Comparison of ENCODE assay signal across 11 cellular contexts in genomic region chr3:193982258-193982659, GRCh38.
DNase-seq lines count a peak whose midpoint lies in the region; ATAC-seq and TF ChIP-seq lines count a peak whose summit lies in the region.
"Had no signal": no experiment of that assay in that cellular context is flagged by ENCODE, and none has a peak within 500 bp of the region (broad histone marks: within the 10 kb centered on the region; RNA-seq: fewer than 3 reads in every experiment).

No MANE protein-coding gene starts in this region.

- 17 to 33% (median 22%) methylated on average over 5 to 11 of the region's 11 CpGs for WGBS in heart left ventricle, 4 donors
- WGBS in psoas muscle, 3 donors: 11 to 20% (median 13%) methylated on average over 11 of the region's 11 CpGs

- in situ Hi-C loops in astrocyte of the spinal cord (cut with HindIII; ENCODE audit: low sequenced_read_pairs): no loop called here

- DNase-seq in GM03348 (ENCODE audit: low spot score) (peak; percentile 83), astrocyte of the spinal cord (ENCODE audit: low read depth, low spot score) (peak; percentile 75), heart left ventricle (peak; percentile 82 to 89 (median 86)), psoas muscle (peak; percentile 83 to 92), NCI-H748 (lab: John Stamatoyannopoulos, UW; ENCODE audit: unreplicated experiment) (no peak), immature natural killer cell (no peak), GM10248 (ENCODE audit: extremely low spot score) (no peak)
- DNase-seq in activated CD4-positive, alpha-beta memory T cell treated with anti-CD3 and anti-CD28 coated beads, Interleukin-2, amount 10 ng/mL, durations not matched to agents 7 days and 5 days: no peak
- DNase-seq: CD4-positive, alpha-beta T cell; NCI-H526 treated with DMSO at 0.1 percent for 48 hours had no signal

- H3K4me1 ChIP-seq in heart left ventricle (peaks cover 0 to 58% (median 32%) of the 10 kb centered on the region in 12 donors), psoas muscle (peaks cover 19% of the 10 kb centered on the region)

- H3K9me3 Mint-ChIP-seq in activated CD4-positive, alpha-beta memory T cell treated with anti-CD3 and anti-CD28 coated beads, Interleukin-2, amount 10 ng/mL, durations not matched to agents 7 days and 5 days: no peaks in the 10 kb centered on the region
- H3K9me3 Mint-ChIP-seq in immature natural killer cell: no peaks in the 10 kb centered on the region
- H3K9me3 Mint-ChIP-seq: CD4-positive, alpha-beta T cell had no signal

- CTCF ChIA-PET in activated CD4-positive, alpha-beta memory T cell treated with anti-CD3 and anti-CD28 coated beads, Interleukin-2, amount 10 ng/mL, durations not matched to agents 7 days and 5 days (lab: Charles Lee): no interaction called here
- CTCF ChIA-PET in GM10248 (lab: Yijun Ruan, JAX): interaction anchor here (0.7 kb wide), 1 partner anchor 13 kb away, joined by 3 read pairs; no protein-coding TSS in a partner anchor

- no peaks in the 10 kb centered on the region for H3K9me3 ChIP-seq in heart left ventricle
- H3K9me3 ChIP-seq in psoas muscle: no peaks in the 10 kb centered on the region

- intact Hi-C loops in heart left ventricle (cut with DNase I): loop anchor here in 2 of 10 donors (5.0 kb wide), 3 partner anchors 155 to 285 kb away; partner anchors contain the start of gene HES1 (in 1 of the 2)
- intact Hi-C loops in psoas muscle (cut with DNase I): no loop called here

- peaks cover 40% of the 10 kb centered on the region for H3K27me3 Mint-ChIP-seq in activated CD4-positive, alpha-beta memory T cell treated with anti-CD3 and anti-CD28 coated beads, Interleukin-2, amount 10 ng/mL, durations not matched to agents 7 days and 5 days
- H3K27me3 Mint-ChIP-seq in immature natural killer cell (ENCODE audit: low read depth in 3 of 3): peaks cover 0 to 8% (median 0%) of the 10 kb centered on the region in 3 donors
- H3K27me3 Mint-ChIP-seq: CD4-positive, alpha-beta T cell had no signal

- POLR2A ChIA-PET in activated CD4-positive, alpha-beta memory T cell treated with anti-CD3 and anti-CD28 coated beads, Interleukin-2, amount 10 ng/mL, durations not matched to agents 7 days and 5 days (lab: Charles Lee): no interaction called here
- POLR2A ChIA-PET in GM10248 (lab: Yijun Ruan, JAX): no interaction called here

- H3K27me3 ChIP-seq in heart left ventricle (peaks cover 0 to 8% (median 0%) of the 10 kb centered on the region in 9 donors), psoas muscle (ENCODE audit: insufficient read depth in 3 of 3, low read length in 2 of 3) (no peaks in the 10 kb centered on the region)

- H3K27ac Mint-ChIP-seq in activated CD4-positive, alpha-beta memory T cell treated with anti-CD3 and anti-CD28 coated beads, Interleukin-2, amount 10 ng/mL, durations not matched to agents 7 days and 5 days: no peak overlapping the region
- H3K27ac Mint-ChIP-seq in immature natural killer cell: no peak overlapping the region
- H3K27ac Mint-ChIP-seq: CD4-positive, alpha-beta T cell had no signal

- TF ChIP-seq POLR2A in heart left ventricle (IDR thresholded peaks at IDR 0.05): no peak

- no peak overlapping the region for H3K4me3 ChIP-seq in astrocyte of the spinal cord (ENCODE audit: low read depth, low read length)
- no peak overlapping the region for H3K4me3 ChIP-seq in heart left ventricle
- no peak overlapping the region for H3K4me3 ChIP-seq in psoas muscle

- H3K27ac ChIP-seq in heart left ventricle (peak overlapping the region in 4 of 12 donors; percentile 10 to 26 (median 16)), psoas muscle (peak overlapping the region; percentile 7)

- ATAC-seq in heart left ventricle (peak; percentile 78 to 88 (median 86)), psoas muscle (peak; percentile 83 to 93 (median 90))
- ATAC-seq: HCT116 had no signal

- H3K36me3 Mint-ChIP-seq in activated CD4-positive, alpha-beta memory T cell treated with anti-CD3 and anti-CD28 coated beads, Interleukin-2, amount 10 ng/mL, durations not matched to agents 7 days and 5 days (ENCODE audit: low read depth): no peaks in the 10 kb centered on the region
- no peaks in the 10 kb centered on the region for H3K36me3 Mint-ChIP-seq in immature natural killer cell

- H3K4me1 Mint-ChIP-seq in activated CD4-positive, alpha-beta memory T cell treated with anti-CD3 and anti-CD28 coated beads, Interleukin-2, amount 10 ng/mL, durations not matched to agents 7 days and 5 days: no peaks in the 10 kb centered on the region
- no peaks in the 10 kb centered on the region for H3K4me1 Mint-ChIP-seq in immature natural killer cell

- no peaks in the 10 kb centered on the region for H3K36me3 ChIP-seq in heart left ventricle
- no peaks in the 10 kb centered on the region for H3K36me3 ChIP-seq in psoas muscle (ENCODE audit: insufficient read depth in 1 of 2, low read depth in 1 of 2)

- H3K4me3 Mint-ChIP-seq in activated CD4-positive, alpha-beta memory T cell treated with anti-CD3 and anti-CD28 coated beads, Interleukin-2, amount 10 ng/mL, durations not matched to agents 7 days and 5 days: no peak overlapping the region
- H3K4me3 Mint-ChIP-seq in immature natural killer cell: no peak overlapping the region
- H3K4me3 Mint-ChIP-seq: CD4-positive, alpha-beta T cell had no signal

- TF ChIP-seq CTCF in astrocyte of the spinal cord (IDR thresholded peaks at IDR 0.05; ENCODE audit: low read depth, low read length) (no peak), heart left ventricle (IDR thresholded peaks at IDR 0.05) (no peak), psoas muscle (IDR thresholded peaks at IDR 0.05) (no peak), GM10248 (IDR thresholded peaks at IDR 0.05; ENCODE audit: control extremely low read depth, extremely low read depth, low read depth, missing control alignments) (no peak)

Comparison
In these comparisons a context has a peak if more than half of its experiments do, and no peak if none do; other contexts are left out.
1. DNase-seq: peak in GM03348 (single experiment), astrocyte of the spinal cord (single experiment), heart left ventricle (5 of 5) and psoas muscle (2 of 2); none in activated CD4-positive, alpha-beta memory T cell treated with anti-CD3 and anti-CD28 coated beads, Interleukin-2, amount 10 ng/mL, durations not matched to agents 7 days and 5 days (single experiment), NCI-H748 (single experiment), immature natural killer cell (0 of 3) and GM10248 (single experiment).